Comparison of ENCODE assay signal across 24 cellular contexts in the genomic region with DNA sequence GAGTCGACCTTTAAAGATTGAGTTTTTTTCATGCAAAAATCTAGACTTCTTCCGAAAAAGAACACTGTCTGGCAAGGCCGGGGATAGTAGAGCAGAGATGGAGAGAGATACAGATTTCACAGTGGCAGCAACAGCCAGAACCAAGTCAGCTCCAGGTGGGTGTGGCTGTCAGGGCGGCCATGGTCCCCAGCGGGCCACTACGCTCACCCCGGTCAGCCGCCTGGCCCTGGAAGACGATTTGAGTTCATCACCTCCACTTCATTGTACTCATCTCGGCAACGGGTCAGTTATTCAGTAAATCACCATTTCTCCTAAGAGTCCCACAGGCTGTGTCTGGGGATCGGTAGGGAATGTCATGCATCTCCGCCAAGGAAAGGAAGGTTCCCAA.
"Had no signal": no experiment of that assay in that cellular context is flagged by ENCODE, and none has a peak within 500 bp of the region (broad histone marks: within the 10 kb centered on the region; RNA-seq: fewer than 3 reads in every experiment).

No MANE protein-coding gene starts in this region.

- H3K27me3 ChIP-seq: dorsolateral prefrontal cortex, foreskin keratinocyte, neural progenitor cell, spleen, testis, tibial nerve had no signal

- H3K4me3 Mint-ChIP-seq: effector memory CD8-positive, alpha-beta T cell; immature natural killer cell; natural killer cell treated with Interleukin-12 subunit alpha and Interleukin-12 subunit beta and Interleukin-15 and Interleukin-18, amount 100 ng/mL, for 72 hours; neural progenitor cell; stimulated activated memory B cell treated with anti-CD40 and anti-IgM and Interleukin-4, amounts not matched to agents 10 μg/mL and 1 μg/mL and 100 μg/mL, for 72 hours; stimulated activated naive CD8-positive, alpha-beta T cell treated with anti-CD3 and anti-CD28 coated beads, Interleukin-15, Interleukin-2, amounts not matched to agents 100 ng/mL and 50 ng/mL, for 24 hours had no signal

- H3K27ac Mint-ChIP-seq: effector memory CD8-positive, alpha-beta T cell; immature natural killer cell; natural killer cell treated with Interleukin-12 subunit alpha and Interleukin-12 subunit beta and Interleukin-15 and Interleukin-18, amount 100 ng/mL, for 72 hours; neural progenitor cell; stimulated activated memory B cell treated with anti-CD40 and anti-IgM and Interleukin-4, amounts not matched to agents 10 μg/mL and 1 μg/mL and 100 μg/mL, for 72 hours; stimulated activated naive CD8-positive, alpha-beta T cell treated with anti-CD3 and anti-CD28 coated beads, Interleukin-15, Interleukin-2, amounts not matched to agents 100 ng/mL and 50 ng/mL, for 24 hours had no signal

- H3K4me2 ChIP-seq: neural progenitor cell had no signal

- H3K9ac ChIP-seq: neural progenitor cell, parathyroid adenoma had no signal

- H3K9me3 ChIP-seq: testis had no signal

- H3K4me1 ChIP-seq: foreskin keratinocyte, neural progenitor cell, parathyroid adenoma, psoas muscle, spleen, testis, tibial nerve had no signal

- H3K79me2 ChIP-seq: parathyroid adenoma had no signal

- ATAC-seq: effector memory CD8-positive, alpha-beta T cell; foreskin keratinocyte; left cardiac atrium; left ventricle myocardium superior; natural killer cell treated with Interleukin-12 subunit alpha and Interleukin-12 subunit beta and Interleukin-15 and Interleukin-18, amount 100 ng/mL, for 72 hours; psoas muscle; sciatic nerve; stimulated activated memory B cell treated with anti-CD40 and anti-IgM and Interleukin-4, amounts not matched to agents 10 μg/mL and 1 μg/mL and 100 μg/mL, for 72 hours had no signal

- H3K27ac ChIP-seq: dorsolateral prefrontal cortex, foreskin keratinocyte, neural progenitor cell, parathyroid adenoma, psoas muscle, spleen, testis, tibial nerve had no signal

- H3K36me3 ChIP-seq: neural progenitor cell had no signal

- H3K36me3 Mint-ChIP-seq: natural killer cell treated with Interleukin-12 subunit alpha and Interleukin-12 subunit beta and Interleukin-15 and Interleukin-18, amount 100 ng/mL, for 72 hours; neural progenitor cell; stimulated activated memory B cell treated with anti-CD40 and anti-IgM and Interleukin-4, amounts not matched to agents 10 μg/mL and 1 μg/mL and 100 μg/mL, for 72 hours had no signal

- H3K27me3 Mint-ChIP-seq: natural killer cell treated with Interleukin-12 subunit alpha and Interleukin-12 subunit beta and Interleukin-15 and Interleukin-18, amount 100 ng/mL, for 72 hours; stimulated activated memory B cell treated with anti-CD40 and anti-IgM and Interleukin-4, amounts not matched to agents 10 μg/mL and 1 μg/mL and 100 μg/mL, for 72 hours; stimulated activated naive CD8-positive, alpha-beta T cell treated with anti-CD3 and anti-CD28 coated beads, Interleukin-15, Interleukin-2, amounts not matched to agents 100 ng/mL and 50 ng/mL, for 24 hours had no signal

- H2AFZ ChIP-seq: neural progenitor cell, parathyroid adenoma had no signal

- H3K4me1 Mint-ChIP-seq: immature natural killer cell; neural progenitor cell; stimulated activated memory B cell treated with anti-CD40 and anti-IgM and Interleukin-4, amounts not matched to agents 10 μg/mL and 1 μg/mL and 100 μg/mL, for 72 hours had no signal

- DNase-seq: central memory CD4-positive, alpha-beta T cell; cortex of kidney; dorsolateral prefrontal cortex; effector memory CD8-positive, alpha-beta T cell; erythroblast; foreskin keratinocyte; immature natural killer cell; left cardiac atrium; left ventricle myocardium superior; nucleus accumbens; psoas muscle; retina; spleen; stimulated activated CD4-positive, alpha-beta T cell treated with anti-CD3 and anti-CD28 coated beads, Interleukin-15, amount 100 ng/mL, for 24 hours; stimulated activated CD4-positive, alpha-beta T cell treated with anti-CD3 and anti-CD28 coated beads, Interleukin-1b, Interleukin-23, amount 100 ng/mL, for 48 hours; stimulated activated CD4-positive, alpha-beta T cell treated with anti-CD3 and anti-CD28 coated beads, Interleukin-4, amount 100 ng/mL, for 24 hours had no signal

- H3K4me3 ChIP-seq: dorsolateral prefrontal cortex, neural progenitor cell, psoas muscle, spleen, testis, tibial nerve had no signal
